In the genomic region with DNA sequence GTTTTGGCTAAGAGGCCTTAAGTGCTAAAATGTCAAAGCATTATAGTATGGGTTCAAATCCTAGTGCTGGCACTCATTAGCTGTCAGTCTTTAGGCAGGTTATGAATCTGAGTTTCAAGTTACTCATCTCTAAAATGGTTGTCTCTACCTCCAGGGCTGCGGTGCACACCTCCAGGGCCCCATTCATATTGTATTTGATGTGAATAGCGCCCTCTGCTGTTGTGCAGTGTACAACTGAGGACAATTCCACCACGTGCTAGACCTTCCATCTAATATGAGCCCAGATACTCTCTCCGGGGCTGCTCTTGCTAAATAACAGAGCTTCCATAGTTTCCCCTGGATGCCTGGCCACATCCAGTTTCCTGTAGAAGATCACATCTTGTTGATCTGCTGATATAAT, we compare ENCODE assay signal across 9 cellular contexts. TPM values are rescaled to one million over a fixed set of nuclear protein-coding genes. Genes with fewer than 3 reads are reported as not detected.
DNase-seq lines count a peak whose midpoint lies in the region; ATAC-seq and TF ChIP-seq lines count a peak whose summit lies in the region.
"Had no signal": no experiment of that assay in that cellular context is flagged by ENCODE, and none has a peak within 500 bp of the region (broad histone marks: within the 10 kb centered on the region; RNA-seq: fewer than 3 reads in every experiment).

No MANE protein-coding gene starts in this region.

- WGBS in aorta, 2 donors: 66 to 75% methylated on average over 4 of the region's 4 CpGs

- intact Hi-C loops in aorta (cut with DNase I): no loop called here

- DNase-seq in HuH-7 (ENCODE audit: low spot score) (peak; percentile 59), epithelial cell of esophagus (ENCODE audit: low read depth) (peak; percentile 33), aorta (no peak)
- DNase-seq in activated CD4-positive, alpha-beta T cell treated with anti-CD3 and anti-CD28 coated beads, Interleukin-2, amount 50 U/mL, for 24 hours (ENCODE audit: low read depth in 1 of 2, low spot score in 1 of 2): peak; percentile 57 to 86
- DNase-seq in stimulated activated CD4-positive, alpha-beta T cell treated with anti-CD3 and anti-CD28 coated beads, TNF-alpha, amount 100 ng/mL, for 24 hours (ENCODE audit: low read depth in 3 of 3): peak; percentile 67 to 84 (median 83)

- H3K9me3 ChIP-seq in aorta (ENCODE audit: control insufficient read depth, low read length): no peaks in the 10 kb centered on the region

- H3K36me3 ChIP-seq in aorta (ENCODE audit: control insufficient read depth in 1 of 2, insufficient read depth in 2 of 2, low read length in 1 of 2): peaks cover 3 to 12% of the 10 kb centered on the region in 2 donors

- no peak overlapping the region for H3K4me3 ChIP-seq in epithelial cell of esophagus (ENCODE audit: low read length)
- no peak overlapping the region for H3K4me3 ChIP-seq in aorta (ENCODE audit: low read length in 2 of 2)

- H3K27ac ChIP-seq in 22Rv1 (no peak overlapping the region), aorta (ENCODE audit: low read depth in 1 of 2, low read length in 2 of 2) (no peak overlapping the region)
- H3K27ac ChIP-seq: epithelial cell of prostate had no signal

- H3K4me1 ChIP-seq in aorta (ENCODE audit: control insufficient read depth in 1 of 2, insufficient read depth in 2 of 2, low read length in 2 of 2): no peaks in the 10 kb centered on the region

- ATAC-seq in aorta (ENCODE audit: low FRiP score) (no peak), HG03520 (IDR thresholded peaks at IDR 0.05; ENCODE audit: unreplicated experiment) (no peak), GM18867 (IDR thresholded peaks at IDR 0.05; ENCODE audit: unreplicated experiment) (no peak)

- TF ChIP-seq CTCF in 22Rv1 (IDR thresholded peaks at IDR 0.05) (peak; percentile 68), epithelial cell of esophagus (IDR thresholded peaks at IDR 0.05; ENCODE audit: insufficient read depth, low read depth, low read length, missing control alignments) (peak; percentile 13)

- no peaks in the 10 kb centered on the region for H3K27me3 ChIP-seq in aorta (ENCODE audit: control insufficient read depth in 1 of 2, insufficient read depth in 2 of 2, low read length in 1 of 2)

RNA-seq across cellular contexts. Expression of a gene that starts 54.3 kb away (rescaled TPM):
- total RNA-seq in aorta: 10 to 100 TPM in 1 of 2 donors, 1 to 10 TPM in 1; 7.4 to 10.3 TPM
- polyA plus RNA-seq in aorta: 1 to 10 TPM; 2.4 to 3.8 TPM

RNA-seq across cellular contexts. Expression of a gene that starts 54.6 kb away (rescaled TPM):
- total RNA-seq in aorta: 10 to 100 TPM; 19.7 to 31.0 TPM
- polyA plus RNA-seq in aorta: 10 to 100 TPM; 14.0 to 49.6 TPM

Comparison
In these comparisons a context has a peak if more than half of its experiments do, and no peak if none do; other contexts are left out.
1. DNase-seq: peak in HuH-7 (single experiment), activated CD4-positive, alpha-beta T cell treated with anti-CD3 and anti-CD28 coated beads, Interleukin-2, amount 50 U/mL, for 24 hours (2 of 2), epithelial cell of esophagus (single experiment) and stimulated activated CD4-positive, alpha-beta T cell treated with anti-CD3 and anti-CD28 coated beads, TNF-alpha, amount 100 ng/mL, for 24 hours (3 of 3); none in aorta (0 of 2).